In genomic region chr16:77551352-77551751, GRCh38 we compare ENCODE assay signal across 21 cellular contexts.
"Had no signal": no experiment of that assay in that cellular context is flagged by ENCODE, and none has a peak within 500 bp of the region (broad histone marks: within the 10 kb centered on the region; RNA-seq: fewer than 3 reads in every experiment).

No MANE protein-coding gene starts in this region.

- H3K36me3 ChIP-seq: lower lobe of right lung, neutrophil, pancreas, spleen, tibial artery had no signal

- H3K27ac ChIP-seq: foreskin keratinocyte, lower lobe of right lung, neutrophil, pancreas, spleen, tibial artery had no signal

- H3K4me3 ChIP-seq: lower lobe of right lung, pancreas, spleen, tibial artery had no signal

- H3K4me3 Mint-ChIP-seq: activated CD4-positive, alpha-beta T cell treated with anti-CD3 and anti-CD28 coated beads for 36 hours; activated naive CD8-positive, alpha-beta T cell treated with anti-CD3 and anti-CD28 coated beads for 36 hours; natural killer cell treated with Interleukin-12 subunit alpha and Interleukin-12 subunit beta and Interleukin-15 and Interleukin-18, amount 100 ng/mL, for 72 hours; WTC11 had no signal

- H3K4me1 Mint-ChIP-seq: activated CD4-positive, alpha-beta T cell treated with anti-CD3 and anti-CD28 coated beads for 36 hours; activated naive CD8-positive, alpha-beta T cell treated with anti-CD3 and anti-CD28 coated beads for 36 hours had no signal

- H3K27me3 ChIP-seq: foreskin keratinocyte, neutrophil, pancreas had no signal

- H3K9me3 ChIP-seq: lower lobe of right lung, neutrophil, pancreas, spleen, tibial artery had no signal

- ATAC-seq: activated CD4-positive, alpha-beta T cell treated with anti-CD3 and anti-CD28 coated beads for 36 hours; esophagus mucosa; foreskin keratinocyte; left colon; lower lobe of right lung; natural killer cell treated with Interleukin-12 subunit alpha and Interleukin-12 subunit beta and Interleukin-15 and Interleukin-18, amount 100 ng/mL, for 72 hours; pancreas; sciatic nerve; WTC11 had no signal

- H3K27ac Mint-ChIP-seq: activated CD4-positive, alpha-beta T cell treated with anti-CD3 and anti-CD28 coated beads for 36 hours; activated naive CD8-positive, alpha-beta T cell treated with anti-CD3 and anti-CD28 coated beads for 36 hours; natural killer cell treated with Interleukin-12 subunit alpha and Interleukin-12 subunit beta and Interleukin-15 and Interleukin-18, amount 100 ng/mL, for 72 hours; WTC11 had no signal

- DNase-seq: activated CD4-positive, alpha-beta T cell treated with anti-CD3 and anti-CD28 coated beads for 36 hours; activated CD4-positive, alpha-beta T cell treated with anti-CD3 and anti-CD28 coated beads, Interleukin-2, amount 50 U/mL, for 48 hours; activated gamma-delta T cell treated with Interleukin-2 at 50 U/mL for 16 hours; activated naive CD8-positive, alpha-beta T cell treated with anti-CD3 and anti-CD28 coated beads for 36 hours; amniotic stem cell; effector CD4-positive, alpha-beta T cell; foreskin keratinocyte; hypothalamus; islet precursor cell; left colon; lower lobe of right lung; pancreas; spleen; stimulated activated naive CD4-positive, alpha-beta T cell treated with Interleukin-2 at 50 U/mL for 16 hours; substantia nigra; tibial artery had no signal

- H3K4me1 ChIP-seq: foreskin keratinocyte, lower lobe of right lung, pancreas, spleen, tibial artery had no signal

- H3K9me3 Mint-ChIP-seq: activated naive CD8-positive, alpha-beta T cell treated with anti-CD3 and anti-CD28 coated beads for 36 hours; natural killer cell treated with Interleukin-12 subunit alpha and Interleukin-12 subunit beta and Interleukin-15 and Interleukin-18, amount 100 ng/mL, for 72 hours had no signal

- H3K36me3 Mint-ChIP-seq: activated naive CD8-positive, alpha-beta T cell treated with anti-CD3 and anti-CD28 coated beads for 36 hours; natural killer cell treated with Interleukin-12 subunit alpha and Interleukin-12 subunit beta and Interleukin-15 and Interleukin-18, amount 100 ng/mL, for 72 hours; WTC11 had no signal
